ENCODE assay signal across 8 cellular contexts in the genomic region with DNA sequence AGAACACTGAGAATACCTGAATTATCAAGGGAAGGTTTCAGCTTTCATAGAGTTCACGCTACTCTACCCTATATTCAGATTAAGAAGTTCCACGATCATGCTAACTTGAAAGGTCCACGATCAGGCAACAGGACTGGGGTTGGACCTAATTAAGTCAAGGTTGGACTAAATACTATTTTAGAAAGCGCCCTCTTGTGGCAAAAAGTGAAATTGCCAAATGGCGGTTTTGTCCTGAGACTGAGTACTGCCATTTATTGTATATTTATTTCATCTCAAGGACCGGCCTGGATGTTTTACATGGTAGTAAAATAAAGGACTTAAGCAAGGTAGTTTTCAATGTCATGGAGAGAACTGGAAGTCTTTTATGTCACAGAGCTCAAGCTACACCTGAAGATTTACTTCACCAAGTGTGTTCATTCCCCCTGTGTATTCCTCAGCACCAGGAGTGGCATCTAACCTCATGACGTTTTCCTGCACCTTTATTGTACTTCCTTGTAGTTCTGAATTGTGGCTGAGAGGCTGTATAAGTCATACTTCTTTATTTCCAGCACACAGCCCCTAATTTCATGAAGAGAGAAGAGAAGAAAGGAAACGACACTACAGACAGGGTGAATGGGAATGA. TPM values are rescaled to one million over a fixed set of nuclear protein-coding genes. Genes with fewer than 3 reads are reported as not detected.
DNase-seq lines count a peak whose midpoint lies in the region; ATAC-seq and TF ChIP-seq lines count a peak whose summit lies in the region.

No MANE protein-coding gene starts in this region.

- peaks cover 0 to 4% (median 0%) of the 10 kb centered on the region in 4 donors for H3K27me3 ChIP-seq in esophagus squamous epithelium
- H3K27me3 ChIP-seq in parathyroid adenoma (ENCODE audit: control insufficient read depth, insufficient read depth, low read length), result no peaks in the 10 kb centered on the region

- no peak for ATAC-seq in HG03457 (IDR thresholded peaks at IDR 0.05; ENCODE audit: unreplicated experiment)

- H3K27ac ChIP-seq in esophagus squamous epithelium (no peak overlapping the region), parathyroid adenoma (no peak overlapping the region)

- DNase-seq in DMS114 treated with DMSO at 0.1 percent for 48 hours (lab: John Stamatoyannopoulos, UW; ENCODE audit: unreplicated experiment) (peak; percentile 25), H4 (ENCODE audit: low spot score) (peak; percentile 7), NCI-H524 treated with DMSO at 0.1 percent for 48 hours (lab: John Stamatoyannopoulos, UW) (peak; percentile 16), esophagus squamous epithelium (lab: John Stamatoyannopoulos, UW) (no peak), NCI-H1048 (lab: John Stamatoyannopoulos, UW) (no peak)
- peak; percentile 75 for DNase-seq in activated CD8-positive, alpha-beta memory T cell treated with anti-CD3 and anti-CD28 coated beads for 24 hours

- no peaks in the 10 kb centered on the region for H3K9me3 ChIP-seq in esophagus squamous epithelium
- H3K9me3 ChIP-seq in parathyroid adenoma (ENCODE audit: control insufficient read depth, low read length), result no peaks in the 10 kb centered on the region

- peak; percentile 41 to 79 (median 69) for TF ChIP-seq CTCF in esophagus squamous epithelium (IDR thresholded peaks at IDR 0.05)
- peak; percentile 35 for TF ChIP-seq CTCF in parathyroid adenoma (IDR thresholded peaks at IDR 0.05)

- H3K4me1 ChIP-seq in esophagus squamous epithelium (no peaks in the 10 kb centered on the region), parathyroid adenoma (no peaks in the 10 kb centered on the region)

- WGBS in esophagus squamous epithelium, 2 donors, result 25 to 32% methylated on average over 8 of the region's 8 CpGs

- no peaks in the 10 kb centered on the region for H3K79me2 ChIP-seq in parathyroid adenoma

- TF ChIP-seq POLR2A in esophagus squamous epithelium (IDR thresholded peaks at IDR 0.05), result no peak

- no peak overlapping the region for H3K9ac ChIP-seq in parathyroid adenoma

- H2AFZ ChIP-seq in parathyroid adenoma, result no peak overlapping the region

- no peaks in the 10 kb centered on the region for H3K36me3 ChIP-seq in esophagus squamous epithelium
- H3K36me3 ChIP-seq in parathyroid adenoma (ENCODE audit: control insufficient read depth, insufficient read depth, low read length), result no peaks in the 10 kb centered on the region

- no peak overlapping the region for H3K4me3 ChIP-seq in esophagus squamous epithelium
- H3K4me3 ChIP-seq in parathyroid adenoma (ENCODE audit: low read depth, low read length), result no peak overlapping the region

- intact Hi-C loops in esophagus squamous epithelium (cut with DNase I), result no loop called here

- H3K4me2 ChIP-seq in parathyroid adenoma (ENCODE audit: low read length), result no peak overlapping the region

RNA-seq across cellular contexts. Expression of a gene that starts 56.8 kb away (rescaled TPM):
- total RNA-seq in H4 (2014; rRNA removed; shearing (Covaris generic)), result not detected in 2 replicates
- under 1 TPM in 1 of 4 donors, not detected in 3; 0.19 TPM for total RNA-seq in esophagus squamous epithelium

Comparison
In these comparisons a context has a peak if more than half of its experiments do, and no peak if none do; other contexts are left out.
1. DNase-seq: peak in DMS114 treated with DMSO at 0.1 percent for 48 hours (single experiment), H4 (single experiment), NCI-H524 treated with DMSO at 0.1 percent for 48 hours (single experiment) and activated CD8-positive, alpha-beta memory T cell treated with anti-CD3 and anti-CD28 coated beads for 24 hours (single experiment); none in esophagus squamous epithelium (single experiment) and NCI-H1048 (single experiment).